ENCODE assay signal across 8 cellular contexts in the genomic region with DNA sequence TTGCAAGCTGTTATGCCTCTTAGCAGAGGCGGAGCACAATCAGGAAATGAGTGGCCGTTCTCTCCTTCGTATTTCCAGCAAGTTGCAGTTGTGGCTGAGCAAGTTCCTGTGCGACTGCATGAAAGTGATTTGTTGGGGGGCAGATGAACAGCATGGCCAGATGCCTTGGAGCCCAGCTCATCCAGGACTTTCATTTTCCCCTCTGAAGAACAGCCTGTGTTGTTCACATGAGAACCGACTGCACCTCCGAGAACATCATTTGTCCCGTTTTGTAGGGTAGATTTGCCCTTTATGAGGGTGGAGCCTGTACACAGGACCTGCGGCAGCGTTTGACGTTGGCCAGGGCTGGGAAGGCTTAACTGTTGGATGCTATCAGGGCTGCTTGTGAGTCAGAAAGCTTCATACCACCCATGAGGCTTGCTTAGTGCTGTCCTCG. TPM values are rescaled to one million over a fixed set of nuclear protein-coding genes. Genes with fewer than 3 reads are reported as not detected.
DNase-seq lines count a peak whose midpoint lies in the region; ATAC-seq and TF ChIP-seq lines count a peak whose summit lies in the region.

No MANE protein-coding gene starts in this region.

- WGBS in suprapubic skin = 11% methylated on average over 9 of the region's 11 CpGs

- peaks cover 23 to 89% (median 68%) of the 10 kb centered on the region in 11 experiments; a peak in 18 of 22 replicates for H4K20me1 ChIP-seq in BLaER1 treated with 17β-estradiol and CSF1 and Interleukin-3, amounts not matched to agents 10 nM and 100 nM

- H3K27me3 ChIP-seq in BLaER1 treated with 17β-estradiol and CSF1 and Interleukin-3, amounts not matched to agents 10 nM and 100 nM = no peaks in the 10 kb centered on the region
- H3K27me3 ChIP-seq in suprapubic skin = no peaks in the 10 kb centered on the region

- no peak for TF ChIP-seq CTCF in astrocyte of the spinal cord (IDR thresholded peaks at IDR 0.05; ENCODE audit: low read depth, low read length)
- no peak for TF ChIP-seq CTCF in suprapubic skin (IDR thresholded peaks at IDR 0.05)
- no peak for TF ChIP-seq CTCF in GM10248 (IDR thresholded peaks at IDR 0.05; ENCODE audit: control extremely low read depth, extremely low read depth, low read depth, missing control alignments)

- peak overlapping the region; percentile 83 for H3K4me3 Mint-ChIP-seq in T-helper 17 cell

- POLR2A ChIA-PET in GM10248 (lab: Yijun Ruan, JAX) = no interaction called here

- TF ChIP-seq EP300 in suprapubic skin (IDR thresholded peaks at IDR 0.05) = no peak

- peak overlapping the region; percentile 78 to 98 (median 95) for H3K4me2 ChIP-seq in BLaER1 treated with 17β-estradiol and CSF1 and Interleukin-3, amounts not matched to agents 10 nM and 100 nM

- peak in 2 of 3 donors; percentile 26 to 34 for DNase-seq in T-helper 17 cell
- DNase-seq in astrocyte of the spinal cord (ENCODE audit: low read depth, low spot score) = peak; percentile 86
- peak; percentile 35 to 68 for DNase-seq in left colon
- no peak for DNase-seq in suprapubic skin (ENCODE audit: low spot score in 2 of 2)
- no peak for DNase-seq in NCI-H774 (lab: John Stamatoyannopoulos, UW)
- DNase-seq in GM10248 (ENCODE audit: extremely low spot score) = no peak
- no peak for DNase-seq in NCI-H2107 treated with DMSO at 0.1 percent for 48 hours (lab: John Stamatoyannopoulos, UW; ENCODE audit: unreplicated experiment)

- H3K27ac ChIP-seq in BLaER1 treated with 17β-estradiol and CSF1 and Interleukin-3, amounts not matched to agents 10 nM and 100 nM = peak overlapping the region; percentile 1 to 69 (median 45); a peak in 17 of 22 replicates
- peak overlapping the region; percentile 96 for H3K27ac ChIP-seq in suprapubic skin

- H3K4me1 ChIP-seq in BLaER1 treated with 17β-estradiol and CSF1 and Interleukin-3, amounts not matched to agents 10 nM and 100 nM = peaks cover 53 to 70% (median 63%) of the 10 kb centered on the region in 10 experiments
- H3K4me1 ChIP-seq in suprapubic skin = peaks cover 72% of the 10 kb centered on the region

- H3K36me3 Mint-ChIP-seq in T-helper 17 cell (ENCODE audit: low read depth) = no peaks in the 10 kb centered on the region

- H3K4me1 Mint-ChIP-seq in T-helper 17 cell = peaks cover 42% of the 10 kb centered on the region

- peaks cover 13 to 56% (median 46%) of the 10 kb centered on the region in 11 experiments for H3K36me3 ChIP-seq in BLaER1 treated with 17β-estradiol and CSF1 and Interleukin-3, amounts not matched to agents 10 nM and 100 nM
- no peaks in the 10 kb centered on the region for H3K36me3 ChIP-seq in suprapubic skin

- CTCF ChIA-PET in GM10248 (lab: Yijun Ruan, JAX) = interaction anchor here (1.2 to 2.9 kb wide), 2 partner anchors 8 to 11 kb away, joined by 3 to 8 read pairs; no protein-coding TSS in a partner anchor

- peak overlapping the region; percentile 93 for H3K27ac Mint-ChIP-seq in T-helper 17 cell

- ATAC-seq in T-helper 17 cell = peak; percentile 67
- no peak for ATAC-seq in left colon

- TF ChIP-seq POLR2A in suprapubic skin (IDR thresholded peaks at IDR 0.05) = peak in 1 of 2 donors; percentile 48

- intact Hi-C loops in left colon (cut with DNase I, micrococcal nuclease) = no loop called here

- no peaks in the 10 kb centered on the region for H3K27me3 Mint-ChIP-seq in T-helper 17 cell

- peak overlapping the region; percentile 7 to 58 (median 40); a peak in 17 of 22 replicates for H3K9ac ChIP-seq in BLaER1 treated with 17β-estradiol and CSF1 and Interleukin-3, amounts not matched to agents 10 nM and 100 nM

- in situ Hi-C loops in astrocyte of the spinal cord (cut with HindIII; ENCODE audit: low sequenced_read_pairs) = no loop called here

- H3K9me3 ChIP-seq in BLaER1 treated with 17β-estradiol and CSF1 and Interleukin-3, amounts not matched to agents 10 nM and 100 nM (replicated peaks in 1 of 11) = peaks cover 0 to 18% (median 11%) of the 10 kb centered on the region in 11 experiments; a peak in 12 of 22 replicates
- H3K9me3 ChIP-seq in T-helper 17 cell (ENCODE audit: control insufficient read depth, low read length, poor library complexity, severe bottlenecking) = no peaks in the 10 kb centered on the region
- no peaks in the 10 kb centered on the region for H3K9me3 ChIP-seq in suprapubic skin

- H3K4me3 ChIP-seq in BLaER1 treated with 17β-estradiol and CSF1 and Interleukin-3, amounts not matched to agents 10 nM and 100 nM = peak overlapping the region in 5 of 10 experiments; percentile 19 to 32 (median 31); a peak in 6 of 20 replicates
- peak overlapping the region; percentile 10 for H3K4me3 ChIP-seq in astrocyte of the spinal cord (ENCODE audit: low read depth, low read length)
- peak overlapping the region; percentile 85 for H3K4me3 ChIP-seq in suprapubic skin

RNA-seq across cellular contexts. Expression of gene BAG3, which starts 4.4 kb away (rescaled TPM):
- 10 to 100 TPM; 52.0 to 52.4 TPM for total RNA-seq in T-helper 17 cell
- 10 to 100 TPM; 26.4 to 26.9 TPM for total RNA-seq in left colon
- total RNA-seq in suprapubic skin = 10 to 100 TPM; 75.0 to 86.4 (median 78.0) TPM

RNA-seq across cellular contexts. Expression of gene TIAL1, which starts 58.8 kb away (rescaled TPM):
- total RNA-seq in T-helper 17 cell (100 to 1,000 TPM; 169 to 172 TPM), left colon (10 to 100 TPM; 92.8 to 97.0 TPM), suprapubic skin (100 to 1,000 TPM in 1 of 4 donors, 10 to 100 TPM in 3; 52.8 to 176 (median 62.2) TPM)

Comparison
In these comparisons a context has a peak if more than half of its experiments do, and no peak if none do; other contexts are left out.
1. DNase-seq: peak in T-helper 17 cell (2 of 3), astrocyte of the spinal cord (single experiment) and left colon (2 of 2); none in suprapubic skin (0 of 2), NCI-H774 (single experiment), GM10248 (single experiment) and NCI-H2107 treated with DMSO at 0.1 percent for 48 hours (single experiment).